Comparison of ENCODE assay signal across 11 cellular contexts in genomic region chr5:96751203-96752169, GRCh38. TPM values are rescaled to one million over a fixed set of nuclear protein-coding genes. Genes with fewer than 3 reads are reported as not detected.
DNase-seq lines count a peak whose midpoint lies in the region; ATAC-seq, FAIRE-seq and TF ChIP-seq lines count a peak whose summit lies in the region.
"Had no signal": no experiment of that assay in that cellular context is flagged by ENCODE, and none has a peak within 500 bp of the region (broad histone marks: within the 10 kb centered on the region; RNA-seq: fewer than 3 reads in every experiment).

No MANE protein-coding gene starts in this region.

- H3K27me3 Mint-ChIP-seq in CD14-positive monocyte (ENCODE audit: low read depth in 3 of 3): peaks cover 0 to 2% (median 1%) of the 10 kb centered on the region in 3 donors
- no peaks in the 10 kb centered on the region for H3K27me3 Mint-ChIP-seq in natural killer cell treated with Interleukin-12 subunit alpha and Interleukin-12 subunit beta and Interleukin-15 and Interleukin-18, amount 100 ng/mL, for 72 hours
- H3K27me3 Mint-ChIP-seq: activated CD8-positive, alpha-beta memory T cell treated with anti-CD3 and anti-CD28 coated beads, Interleukin-2, amount 10 ng/mL, durations not matched to agents 7 days and 5 days had no signal

- no peak for FAIRE-seq in kidney (lab: Jason Lieb, UNC)

- DNase-seq in CD14-positive monocyte (ENCODE audit: low spot score): no peak
- no peak for DNase-seq in epithelial cell of prostate (ENCODE audit: low read depth, low spot score)
- DNase-seq in natural killer cell treated with Interleukin-12 subunit alpha and Interleukin-12 subunit beta and Interleukin-15 and Interleukin-18, amount 100 ng/mL, for 72 hours (ENCODE audit: low spot score): no peak
- DNase-seq in kidney: no peak
- no peak for DNase-seq in NCI-H748 treated with DMSO at 0.1 percent for 48 hours (lab: John Stamatoyannopoulos, UW)
- DNase-seq in foreskin fibroblast: no peak
- DNase-seq: activated CD8-positive, alpha-beta memory T cell treated with anti-CD3 and anti-CD28 coated beads, Interleukin-2, amount 10 ng/mL, durations not matched to agents 7 days and 5 days had no signal

- H3K4me1 ChIP-seq in KMS-11 (ENCODE audit: low read depth, poor library complexity, severe bottlenecking) (peaks cover 27% of the 10 kb centered on the region), kidney (ENCODE audit: control insufficient read depth in 1 of 2, insufficient read depth in 1 of 2, low read depth in 1 of 2, low read length in 2 of 2) (no peaks in the 10 kb centered on the region)
- H3K4me1 ChIP-seq: ascending aorta had no signal

- no peaks in the 10 kb centered on the region for H3K9me3 ChIP-seq in kidney (ENCODE audit: control insufficient read depth in 1 of 2, low read length in 2 of 2)
- H3K9me3 ChIP-seq: ascending aorta, thoracic aorta had no signal

- H3K4me1 Mint-ChIP-seq in CD14-positive monocyte: no peaks in the 10 kb centered on the region
- no peaks in the 10 kb centered on the region for H3K4me1 Mint-ChIP-seq in natural killer cell treated with Interleukin-12 subunit alpha and Interleukin-12 subunit beta and Interleukin-15 and Interleukin-18, amount 100 ng/mL, for 72 hours (ENCODE audit: low read depth in 2 of 2)
- H3K4me1 Mint-ChIP-seq: activated CD8-positive, alpha-beta memory T cell treated with anti-CD3 and anti-CD28 coated beads, Interleukin-2, amount 10 ng/mL, durations not matched to agents 7 days and 5 days had no signal

- no peak for ATAC-seq in natural killer cell treated with Interleukin-12 subunit alpha and Interleukin-12 subunit beta and Interleukin-15 and Interleukin-18, amount 100 ng/mL, for 72 hours
- no peak for ATAC-seq in GM21528 (IDR thresholded peaks at IDR 0.05; ENCODE audit: low FRiP score, unreplicated experiment)
- ATAC-seq: activated CD8-positive, alpha-beta memory T cell treated with anti-CD3 and anti-CD28 coated beads, Interleukin-2, amount 10 ng/mL, durations not matched to agents 7 days and 5 days had no signal

- H3K4me3 Mint-ChIP-seq in CD14-positive monocyte: no peak overlapping the region
- no peak overlapping the region for H3K4me3 Mint-ChIP-seq in natural killer cell treated with Interleukin-12 subunit alpha and Interleukin-12 subunit beta and Interleukin-15 and Interleukin-18, amount 100 ng/mL, for 72 hours
- H3K4me3 Mint-ChIP-seq: activated CD8-positive, alpha-beta memory T cell treated with anti-CD3 and anti-CD28 coated beads, Interleukin-2, amount 10 ng/mL, durations not matched to agents 7 days and 5 days had no signal

- no peaks in the 10 kb centered on the region for H3K9me3 Mint-ChIP-seq in CD14-positive monocyte
- no peaks in the 10 kb centered on the region for H3K9me3 Mint-ChIP-seq in natural killer cell treated with Interleukin-12 subunit alpha and Interleukin-12 subunit beta and Interleukin-15 and Interleukin-18, amount 100 ng/mL, for 72 hours

- no peak overlapping the region for H2AFZ ChIP-seq in KMS-11 (ENCODE audit: low read depth)

- H3K27ac ChIP-seq in KMS-11: peak overlapping the region; percentile 39; the same call in 1 of the 2 replicates
- H3K27ac ChIP-seq in epithelial cell of prostate: peak overlapping the region; percentile 12
- no peak overlapping the region for H3K27ac ChIP-seq in kidney (ENCODE audit: low read depth in 2 of 2, low read length in 2 of 2)
- H3K27ac ChIP-seq: thoracic aorta had no signal

- H4K20me1 ChIP-seq in KMS-11 (ENCODE audit: insufficient read depth): no peaks in the 10 kb centered on the region

- no peaks in the 10 kb centered on the region for H3K27me3 ChIP-seq in KMS-11 (ENCODE audit: insufficient read depth, low read depth)
- H3K27me3 ChIP-seq: ascending aorta had no signal

- H3K4me3 ChIP-seq in KMS-11 (IDR thresholded peaks at IDR 0.05; ENCODE audit: insufficient read depth, low read depth, low read length) (no peak overlapping the region), kidney (ENCODE audit: low read length in 2 of 2) (no peak overlapping the region), foreskin fibroblast (ENCODE audit: low read depth in 1 of 2, low read length in 2 of 2) (no peak overlapping the region)
- H3K4me3 ChIP-seq: ascending aorta, thoracic aorta had no signal

- no peak for TF ChIP-seq CTCF in CD14-positive monocyte (IDR thresholded peaks at IDR 0.05)
- TF ChIP-seq CTCF in KMS-11 (conservative IDR thresholded peaks at IDR 0.05; ENCODE audit: low read depth, low read length): no peak
- TF ChIP-seq CTCF in kidney (IDR thresholded peaks at IDR 0.05; ENCODE audit: borderline replicate concordance, extremely low read depth, insufficient read depth): no peak
- no peak for TF ChIP-seq CTCF in foreskin fibroblast (IDR thresholded peaks at IDR 0.05; ENCODE audit: low read depth, low read length)

- peaks cover 87 to 92% of the 10 kb centered on the region in 2 donors for H3K36me3 Mint-ChIP-seq in CD14-positive monocyte
- H3K36me3 Mint-ChIP-seq in natural killer cell treated with Interleukin-12 subunit alpha and Interleukin-12 subunit beta and Interleukin-15 and Interleukin-18, amount 100 ng/mL, for 72 hours: peaks cover under 1% of the 10 kb centered on the region

- H3K36me3 ChIP-seq in KMS-11 (ENCODE audit: insufficient read depth) (no peaks in the 10 kb centered on the region), kidney (ENCODE audit: control insufficient read depth in 1 of 2, insufficient read depth in 2 of 2, low read length in 2 of 2) (peaks cover 33 to 46% of the 10 kb centered on the region in 2 donors)

- H3K4me2 ChIP-seq in KMS-11: peak overlapping the region; percentile 38; the same call in 1 of the 2 replicates

- H3K79me2 ChIP-seq in KMS-11 (ENCODE audit: insufficient read depth, low read depth): no peaks in the 10 kb centered on the region

- peak overlapping the region in 6 of 7 donors; percentile 16 to 55 (median 30) for H3K27ac Mint-ChIP-seq in CD14-positive monocyte
- peak overlapping the region; percentile 30 to 42 for H3K27ac Mint-ChIP-seq in natural killer cell treated with Interleukin-12 subunit alpha and Interleukin-12 subunit beta and Interleukin-15 and Interleukin-18, amount 100 ng/mL, for 72 hours
- H3K27ac Mint-ChIP-seq: activated CD8-positive, alpha-beta memory T cell treated with anti-CD3 and anti-CD28 coated beads, Interleukin-2, amount 10 ng/mL, durations not matched to agents 7 days and 5 days had no signal

- intact Hi-C loops in CD14-positive monocyte (cut with micrococcal nuclease) (no loop called here), kidney (cut with DNase I) (no loop called here)

- H3K9ac ChIP-seq in KMS-11 (no peak overlapping the region), kidney (ENCODE audit: low read length in 2 of 2) (no peak overlapping the region)

RNA-seq across cellular contexts. Expression of gene ERAP1, which starts 56.3 kb away (rescaled TPM):
- polyA plus RNA-seq in CD14-positive monocyte: 10 to 100 TPM; 40.2 to 45.6 TPM
- total RNA-seq in natural killer cell treated with Interleukin-12 subunit alpha and Interleukin-12 subunit beta and Interleukin-15 and Interleukin-18, amount 100 ng/mL, for 72 hours: 100 to 1,000 TPM; 113 to 138 TPM
- 71.8 TPM for total RNA-seq in kidney
- 10.6 TPM for polyA plus RNA-seq in kidney (ENCODE audit: insufficient read depth, low read depth, low replicate concordance)

Comparison
In these comparisons a context has a peak if more than half of its experiments do, and no peak if none do; other contexts are left out.
1. H3K27ac ChIP-seq: peak in KMS-11 (single experiment) and epithelial cell of prostate (single experiment); none in kidney (0 of 2).